Comparison of ENCODE assay signal across 15 cellular contexts in the genomic region with DNA sequence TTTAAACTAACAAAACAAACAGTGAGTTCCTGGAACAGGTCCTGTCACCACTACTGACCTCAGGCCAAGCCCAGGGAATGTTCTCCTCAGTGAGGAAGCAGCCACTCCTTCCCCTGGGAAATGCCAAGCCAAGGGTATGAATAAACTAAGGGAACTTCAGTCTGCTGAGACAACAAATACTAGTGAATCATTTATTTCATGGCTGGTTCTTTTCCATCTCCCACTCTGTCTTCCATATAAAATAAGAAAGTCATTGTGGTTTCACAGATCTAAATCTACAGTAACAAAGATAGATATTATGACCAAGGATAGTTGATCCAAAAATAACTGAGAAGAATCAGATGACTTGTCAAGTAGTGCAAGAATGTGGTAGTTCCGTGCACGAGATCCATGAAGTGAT.
DNase-seq lines count a peak whose midpoint lies in the region; TF ChIP-seq lines count a peak whose summit lies in the region.
"Had no signal": no experiment of that assay in that cellular context is flagged by ENCODE, and none has a peak within 500 bp of the region (broad histone marks: within the 10 kb centered on the region; RNA-seq: fewer than 3 reads in every experiment).

No MANE protein-coding gene starts in this region.

- no peak overlapping the region for H3K4me3 ChIP-seq in MG63
- H3K4me3 ChIP-seq in vagina, result no peak overlapping the region
- H3K4me3 ChIP-seq: BLaER1, neural progenitor cell had no signal

- H3K36me3 Mint-ChIP-seq in chondrocyte (ENCODE audit: low read depth) (no peaks in the 10 kb centered on the region), mesothelial cell of epicardium (no peaks in the 10 kb centered on the region)
- H3K36me3 Mint-ChIP-seq: neural progenitor cell had no signal

- no peaks in the 10 kb centered on the region for H3K4me1 ChIP-seq in vagina
- H3K4me1 ChIP-seq: BLaER1, neural progenitor cell had no signal

- H3K4me3 Mint-ChIP-seq in chondrocyte (ENCODE audit: unreplicated experiment) (peak overlapping the region; percentile 7), mesothelial cell of epicardium (no peak overlapping the region)
- H3K4me3 Mint-ChIP-seq: activated CD4-positive, alpha-beta T cell treated with anti-CD3 and anti-CD28 coated beads for 36 hours; dendritic cell treated with granulocyte-macrophage colony-stimulating factor and Interleukin-4, amounts not matched to agents 40 ng/mL and 50 ng/mL, for 4 days; neural progenitor cell had no signal

- no peak for TF ChIP-seq POLR2A in vagina (IDR thresholded peaks at IDR 0.05)

- H3K9me3 ChIP-seq in MG63 (no peaks in the 10 kb centered on the region; the same call in 1 of the 2 replicates), vagina (no peaks in the 10 kb centered on the region)
- H3K9me3 ChIP-seq: BLaER1 had no signal

- H3K27me3 ChIP-seq in MG63 (no peaks in the 10 kb centered on the region), vagina (no peaks in the 10 kb centered on the region)
- H3K27me3 ChIP-seq: BLaER1, neural progenitor cell had no signal

- intact Hi-C loops in vagina (cut with DNase I), result no loop called here

- TF ChIP-seq CTCF in chondrocyte (IDR thresholded peaks at IDR 0.05), result no peak
- TF ChIP-seq CTCF in mesothelial cell of epicardium (IDR thresholded peaks at IDR 0.05; ENCODE audit: unreplicated experiment), result no peak
- TF ChIP-seq CTCF in vagina (IDR thresholded peaks at IDR 0.05), result no peak

- DNase-seq in AG08396 (ENCODE audit: low spot score), result peak; percentile 78
- DNase-seq in MG63, result peak; percentile 95
- DNase-seq in chondrocyte (ENCODE audit: low spot score), result no peak
- no peak for DNase-seq in mesothelial cell of epicardium (ENCODE audit: low spot score in 2 of 2, unreplicated experiment in 2 of 2)
- no peak for DNase-seq in iPS-NIHi11 (ENCODE audit: low spot score)
- DNase-seq in vagina (ENCODE audit: extremely low spot score in 2 of 2), result no peak
- no peak for DNase-seq in DMS153 (lab: John Stamatoyannopoulos, UW)
- DNase-seq in DMS 273 (lab: John Stamatoyannopoulos, UW; ENCODE audit: unreplicated experiment), result no peak
- DNase-seq: activated CD4-positive, alpha-beta T cell treated with anti-CD3 and anti-CD28 coated beads for 36 hours; NCI-H510A; SIG-M5; stimulated activated naive CD4-positive, alpha-beta T cell treated with Interleukin-2 at 50 U/mL for 16 hours had no signal

- H3K27me3 Mint-ChIP-seq in chondrocyte (ENCODE audit: low read depth) (no peaks in the 10 kb centered on the region), mesothelial cell of epicardium (ENCODE audit: low read depth) (no peaks in the 10 kb centered on the region)
- H3K27me3 Mint-ChIP-seq: activated CD4-positive, alpha-beta T cell treated with anti-CD3 and anti-CD28 coated beads for 36 hours; dendritic cell treated with granulocyte-macrophage colony-stimulating factor and Interleukin-4, amounts not matched to agents 40 ng/mL and 50 ng/mL, for 4 days had no signal

- peak overlapping the region; percentile 97 for H3K27ac Mint-ChIP-seq in chondrocyte (ENCODE audit: unreplicated experiment)
- peak overlapping the region; percentile 85 for H3K27ac Mint-ChIP-seq in mesothelial cell of epicardium
- H3K27ac Mint-ChIP-seq: activated CD4-positive, alpha-beta T cell treated with anti-CD3 and anti-CD28 coated beads for 36 hours; dendritic cell treated with granulocyte-macrophage colony-stimulating factor and Interleukin-4, amounts not matched to agents 40 ng/mL and 50 ng/mL, for 4 days; neural progenitor cell had no signal

- no peak overlapping the region for H3K27ac ChIP-seq in vagina
- H3K27ac ChIP-seq: BLaER1, neural progenitor cell had no signal

- H3K9me3 Mint-ChIP-seq in chondrocyte (ENCODE audit: low read depth) (no peaks in the 10 kb centered on the region), mesothelial cell of epicardium (peaks cover 5% of the 10 kb centered on the region)
- H3K9me3 Mint-ChIP-seq: neural progenitor cell had no signal

- no peaks in the 10 kb centered on the region for H3K36me3 ChIP-seq in MG63
- no peaks in the 10 kb centered on the region for H3K36me3 ChIP-seq in vagina
- H3K36me3 ChIP-seq: BLaER1, neural progenitor cell had no signal

- H3K4me1 Mint-ChIP-seq in chondrocyte (ENCODE audit: low read depth) (peaks cover 39% of the 10 kb centered on the region), mesothelial cell of epicardium (peaks cover 14% of the 10 kb centered on the region)
- H3K4me1 Mint-ChIP-seq: activated CD4-positive, alpha-beta T cell treated with anti-CD3 and anti-CD28 coated beads for 36 hours; neural progenitor cell had no signal

Comparison
In these comparisons a context has a peak if more than half of its experiments do, and no peak if none do; other contexts are left out.
1. DNase-seq: peak in AG08396 (single experiment) and MG63 (single experiment); none in chondrocyte (single experiment), mesothelial cell of epicardium (0 of 2), iPS-NIHi11 (single experiment), vagina (0 of 2), DMS153 (single experiment) and DMS 273 (single experiment).